1 cellular context compared by ENCODE assay signal in the genomic region with DNA sequence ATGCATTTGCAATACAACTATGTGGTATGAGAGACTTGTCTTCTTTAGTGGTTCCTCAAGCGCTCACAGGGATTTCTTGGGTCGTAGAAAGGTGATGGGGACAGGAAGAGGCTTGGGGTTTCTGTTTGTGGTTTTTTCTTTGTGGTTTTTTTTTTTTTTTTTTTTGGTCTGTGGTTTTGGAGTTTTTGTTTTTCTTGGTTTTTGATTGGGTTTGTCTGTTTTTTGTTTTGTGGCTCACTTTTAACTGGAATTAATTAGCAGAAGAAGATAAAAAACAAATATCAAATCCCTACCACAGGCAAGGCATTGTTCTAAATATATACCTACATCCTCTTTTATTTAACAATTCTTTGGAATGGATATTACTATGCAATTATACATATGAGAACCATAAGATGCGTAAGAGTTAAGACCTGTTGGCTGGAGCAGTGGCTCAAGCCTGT.
TF ChIP-seq lines count a peak whose summit lies in the region.

No MANE protein-coding gene starts in this region.

TF ChIP-seq in K562, 482 proteins besides CTCF, POLR2A, EP300 and RAD21 (continued from another document and continues in another):
- TF ChIP-seq SRSF3 (IDR thresholded peaks at IDR 0.05; ENCODE audit: insufficient read depth, low read length) (no peak), DDX20 (tag; IDR thresholded peaks at IDR 0.05; ENCODE audit: low read depth) (no peak), RFX5 (IDR thresholded peaks at IDR 0.05; ENCODE audit: low read depth, low read length) (no peak), ZNF124 (CRISPR knock-in tag; IDR thresholded peaks at IDR 0.05) (no peak), POLR3A (IDR thresholded peaks at IDR 0.05; ENCODE audit: borderline replicate concordance, extremely low read depth, insufficient read depth, insufficient read length) (no peak), MTA2 (IDR thresholded peaks at IDR 0.05; ENCODE audit: low read depth) (no peak), TEAD4 (IDR thresholded peaks at IDR 0.05; ENCODE audit: low read length) (peak; percentile 43; the same call in 1 of the 2 replicates), TEAD4 (CRISPR knock-in tag; IDR thresholded peaks at IDR 0.05; ENCODE audit: borderline replicate concordance) (no peak), ZBTB2 (IDR thresholded peaks at IDR 0.05) (no peak), BRD4 (IDR thresholded peaks at IDR 0.05) (no peak), RAD51 (IDR thresholded peaks at IDR 0.05; ENCODE audit: borderline replicate concordance, low read depth) (no peak), ARID1B (IDR thresholded peaks at IDR 0.05) (peak; percentile 47; the same call in 1 of the 2 replicates), TOE1 (IDR thresholded peaks at IDR 0.05; ENCODE audit: borderline replicate concordance) (no peak), TOE1 (CRISPR knock-in tag; IDR thresholded peaks at IDR 0.05; ENCODE audit: borderline replicate concordance, low read depth) (no peak), FOXP1 (CRISPR knock-in tag; IDR thresholded peaks at IDR 0.05) (no peak), RB1 (IDR thresholded peaks at IDR 0.05; ENCODE audit: low read depth) (no peak), ZZZ3 (IDR thresholded peaks at IDR 0.05) (no peak), DIDO1 (tag; IDR thresholded peaks at IDR 0.05; ENCODE audit: low read depth) (no peak), EWSR1 (IDR thresholded peaks at IDR 0.05; ENCODE audit: borderline replicate concordance, low read depth, partially characterized antibody) (no peak), RHOXF2B (CRISPR knock-in tag; conservative IDR thresholded peaks at IDR 0.05) (no peak), ZNF740 (CRISPR knock-in tag; IDR thresholded peaks at IDR 0.05) (no peak), ZNF740 (tag; IDR thresholded peaks at IDR 0.05) (no peak), RNF2 (IDR thresholded peaks at IDR 0.05) (no peak), KDM1A (IDR thresholded peaks at IDR 0.05) (peak; percentile 72 to 80), ZFP30 (CRISPR knock-in tag; IDR thresholded peaks at IDR 0.05; ENCODE audit: borderline replicate concordance) (no peak), HDAC1 (IDR thresholded peaks at IDR 0.05) (peak in 1 of 2 experiments; percentile 74; a peak in 2 of 4 replicates), ZNF785 (CRISPR knock-in tag; IDR thresholded peaks at IDR 0.05) (no peak), SIRT6 (IDR thresholded peaks at IDR 0.05; ENCODE audit: low read depth, low read length) (no peak), CREM (IDR thresholded peaks at IDR 0.05; ENCODE audit: low read depth) (no peak), CHD4 (IDR thresholded peaks at IDR 0.05; ENCODE audit: insufficient read depth, insufficient replicate concordance, low read depth, low read length, poor library complexity, severe bottlenecking) (no peak), ZNF133 (CRISPR knock-in tag; IDR thresholded peaks at IDR 0.05) (no peak), RBM14 (IDR thresholded peaks at IDR 0.05; ENCODE audit: borderline replicate concordance, insufficient read depth, low read depth, low read length) (no peak), SOX6 (IDR thresholded peaks at IDR 0.05) (peak; percentile 70; the same call in 1 of the 2 replicates), CBX1 (IDR thresholded peaks at IDR 0.05; ENCODE audit: low read depth) (no peak), FOXK2 (conservative IDR thresholded peaks at IDR 0.05 in 1 of 2, IDR thresholded peaks at IDR 0.05 in 1 of 2; ENCODE audit: low read depth in 2 of 2) (no peak), DMBX1 (CRISPR knock-in tag; IDR thresholded peaks at IDR 0.05; ENCODE audit: borderline replicate concordance) (no peak), TSHZ1 (CRISPR knock-in tag; IDR thresholded peaks at IDR 0.05) (no peak), ZNF140 (CRISPR knock-in tag; IDR thresholded peaks at IDR 0.05) (no peak), U2AF1 (optimal IDR thresholded peaks at IDR 0.05; ENCODE audit: low read depth, low read length) (no peak), HNRNPK (IDR thresholded peaks at IDR 0.05; ENCODE audit: low read depth, low read length, poor library complexity, severe bottlenecking) (no peak), PRPF4 (IDR thresholded peaks at IDR 0.05; ENCODE audit: insufficient read depth, low read depth, low read length, poor library complexity, severe bottlenecking) (no peak), ZNF354B (CRISPR knock-in tag; IDR thresholded peaks at IDR 0.05) (no peak), HDAC2 (IDR thresholded peaks at IDR 0.05) (peak; percentile 53; the same call in 1 of the 2 replicates), NONO (IDR thresholded peaks at IDR 0.05; ENCODE audit: low read depth in 2 of 2, low read length in 1 of 2) (no peak), TAF15 (IDR thresholded peaks at IDR 0.05; ENCODE audit: low read depth, low read length) (no peak), SMARCE1 (IDR thresholded peaks at IDR 0.05) (peak; percentile 70; the same call in 1 of the 2 replicates), SP2 (IDR thresholded peaks at IDR 0.05; ENCODE audit: extremely low read depth, low read depth, low read length, poor library complexity, severe bottlenecking) (no peak)
- TF ChIP-seq, protein P1, sequence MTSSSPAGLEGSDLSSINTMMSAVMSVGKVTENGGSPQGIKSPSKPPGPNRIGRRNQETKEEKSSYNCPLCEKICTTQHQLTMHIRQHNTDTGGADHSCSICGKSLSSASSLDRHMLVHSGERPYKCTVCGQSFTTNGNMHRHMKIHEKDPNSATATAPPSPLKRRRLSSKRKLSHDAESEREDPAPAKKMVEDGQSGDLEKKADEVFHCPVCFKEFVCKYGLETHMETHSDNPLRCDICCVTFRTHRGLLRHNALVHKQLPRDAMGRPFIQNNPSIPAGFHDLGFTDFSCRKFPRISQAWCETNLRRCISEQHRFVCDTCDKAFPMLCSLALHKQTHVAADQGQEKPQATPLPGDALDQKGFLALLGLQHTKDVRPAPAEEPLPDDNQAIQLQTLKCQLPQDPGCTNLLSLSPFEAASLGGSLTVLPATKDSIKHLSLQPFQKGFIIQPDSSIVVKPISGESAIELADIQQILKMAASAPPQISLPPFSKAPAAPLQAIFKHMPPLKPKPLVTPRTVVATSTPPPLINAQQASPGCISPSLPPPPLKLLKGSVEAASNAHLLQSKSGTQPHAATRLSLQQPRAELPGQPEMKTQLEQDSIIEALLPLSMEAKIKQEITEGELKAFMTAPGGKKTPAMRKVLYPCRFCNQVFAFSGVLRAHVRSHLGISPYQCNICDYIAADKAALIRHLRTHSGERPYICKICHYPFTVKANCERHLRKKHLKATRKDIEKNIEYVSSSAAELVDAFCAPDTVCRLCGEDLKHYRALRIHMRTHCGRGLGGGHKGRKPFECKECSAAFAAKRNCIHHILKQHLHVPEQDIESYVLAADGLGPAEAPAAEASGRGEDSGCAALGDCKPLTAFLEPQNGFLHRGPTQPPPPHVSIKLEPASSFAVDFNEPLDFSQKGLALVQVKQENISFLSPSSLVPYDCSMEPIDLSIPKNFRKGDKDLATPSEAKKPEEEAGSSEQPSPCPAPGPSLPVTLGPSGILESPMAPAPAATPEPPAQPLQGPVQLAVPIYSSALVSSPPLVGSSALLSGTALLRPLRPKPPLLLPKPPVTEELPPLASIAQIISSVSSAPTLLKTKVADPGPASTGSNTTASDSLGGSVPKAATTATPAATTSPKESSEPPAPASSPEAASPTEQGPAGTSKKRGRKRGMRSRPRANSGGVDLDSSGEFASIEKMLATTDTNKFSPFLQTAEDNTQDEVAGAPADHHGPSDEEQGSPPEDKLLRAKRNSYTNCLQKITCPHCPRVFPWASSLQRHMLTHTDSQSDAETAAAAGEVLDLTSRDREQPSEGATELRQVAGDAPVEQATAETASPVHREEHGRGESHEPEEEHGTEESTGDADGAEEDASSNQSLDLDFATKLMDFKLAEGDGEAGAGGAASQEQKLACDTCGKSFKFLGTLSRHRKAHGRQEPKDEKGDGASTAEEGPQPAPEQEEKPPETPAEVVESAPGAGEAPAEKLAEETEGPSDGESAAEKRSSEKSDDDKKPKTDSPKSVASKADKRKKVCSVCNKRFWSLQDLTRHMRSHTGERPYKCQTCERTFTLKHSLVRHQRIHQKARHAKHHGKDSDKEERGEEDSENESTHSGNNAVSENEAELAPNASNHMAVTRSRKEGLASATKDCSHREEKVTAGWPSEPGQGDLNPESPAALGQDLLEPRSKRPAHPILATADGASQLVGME (CRISPR knock-in tag; IDR thresholded peaks at IDR 0.05): no peak
- TF ChIP-seq, protein P2, sequence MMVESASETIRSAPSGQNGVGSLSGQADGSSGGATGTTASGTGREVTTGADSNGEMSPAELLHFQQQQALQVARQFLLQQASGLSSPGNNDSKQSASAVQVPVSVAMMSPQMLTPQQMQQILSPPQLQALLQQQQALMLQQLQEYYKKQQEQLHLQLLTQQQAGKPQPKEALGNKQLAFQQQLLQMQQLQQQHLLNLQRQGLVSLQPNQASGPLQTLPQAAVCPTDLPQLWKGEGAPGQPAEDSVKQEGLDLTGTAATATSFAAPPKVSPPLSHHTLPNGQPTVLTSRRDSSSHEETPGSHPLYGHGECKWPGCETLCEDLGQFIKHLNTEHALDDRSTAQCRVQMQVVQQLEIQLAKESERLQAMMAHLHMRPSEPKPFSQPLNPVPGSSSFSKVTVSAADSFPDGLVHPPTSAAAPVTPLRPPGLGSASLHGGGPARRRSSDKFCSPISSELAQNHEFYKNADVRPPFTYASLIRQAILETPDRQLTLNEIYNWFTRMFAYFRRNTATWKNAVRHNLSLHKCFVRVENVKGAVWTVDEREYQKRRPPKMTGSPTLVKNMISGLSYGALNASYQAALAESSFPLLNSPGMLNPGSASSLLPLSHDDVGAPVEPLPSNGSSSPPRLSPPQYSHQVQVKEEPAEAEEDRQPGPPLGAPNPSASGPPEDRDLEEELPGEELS (CRISPR knock-in tag; IDR thresholded peaks at IDR 0.05; ENCODE audit: borderline replicate concordance): no peak
- TF ChIP-seq, protein P3, sequence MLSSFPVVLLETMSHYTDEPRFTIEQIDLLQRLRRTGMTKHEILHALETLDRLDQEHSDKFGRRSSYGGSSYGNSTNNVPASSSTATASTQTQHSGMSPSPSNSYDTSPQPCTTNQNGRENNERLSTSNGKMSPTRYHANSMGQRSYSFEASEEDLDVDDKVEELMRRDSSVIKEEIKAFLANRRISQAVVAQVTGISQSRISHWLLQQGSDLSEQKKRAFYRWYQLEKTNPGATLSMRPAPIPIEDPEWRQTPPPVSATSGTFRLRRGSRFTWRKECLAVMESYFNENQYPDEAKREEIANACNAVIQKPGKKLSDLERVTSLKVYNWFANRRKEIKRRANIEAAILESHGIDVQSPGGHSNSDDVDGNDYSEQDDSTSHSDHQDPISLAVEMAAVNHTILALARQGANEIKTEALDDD (IDR thresholded peaks at IDR 0.05): no peak
- TF ChIP-seq, protein P4, sequence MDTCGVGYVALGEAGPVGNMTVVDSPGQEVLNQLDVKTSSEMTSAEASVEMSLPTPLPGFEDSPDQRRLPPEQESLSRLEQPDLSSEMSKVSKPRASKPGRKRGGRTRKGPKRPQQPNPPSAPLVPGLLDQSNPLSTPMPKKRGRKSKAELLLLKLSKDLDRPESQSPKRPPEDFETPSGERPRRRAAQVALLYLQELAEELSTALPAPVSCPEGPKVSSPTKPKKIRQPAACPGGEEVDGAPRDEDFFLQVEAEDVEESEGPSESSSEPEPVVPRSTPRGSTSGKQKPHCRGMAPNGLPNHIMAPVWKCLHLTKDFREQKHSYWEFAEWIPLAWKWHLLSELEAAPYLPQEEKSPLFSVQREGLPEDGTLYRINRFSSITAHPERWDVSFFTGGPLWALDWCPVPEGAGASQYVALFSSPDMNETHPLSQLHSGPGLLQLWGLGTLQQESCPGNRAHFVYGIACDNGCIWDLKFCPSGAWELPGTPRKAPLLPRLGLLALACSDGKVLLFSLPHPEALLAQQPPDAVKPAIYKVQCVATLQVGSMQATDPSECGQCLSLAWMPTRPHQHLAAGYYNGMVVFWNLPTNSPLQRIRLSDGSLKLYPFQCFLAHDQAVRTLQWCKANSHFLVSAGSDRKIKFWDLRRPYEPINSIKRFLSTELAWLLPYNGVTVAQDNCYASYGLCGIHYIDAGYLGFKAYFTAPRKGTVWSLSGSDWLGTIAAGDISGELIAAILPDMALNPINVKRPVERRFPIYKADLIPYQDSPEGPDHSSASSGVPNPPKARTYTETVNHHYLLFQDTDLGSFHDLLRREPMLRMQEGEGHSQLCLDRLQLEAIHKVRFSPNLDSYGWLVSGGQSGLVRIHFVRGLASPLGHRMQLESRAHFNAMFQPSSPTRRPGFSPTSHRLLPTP (IDR thresholded peaks at IDR 0.05; ENCODE audit: borderline replicate concordance, extremely low read depth, insufficient read length): no peak
